8 cellular contexts compared by ENCODE assay signal in the genomic region with DNA sequence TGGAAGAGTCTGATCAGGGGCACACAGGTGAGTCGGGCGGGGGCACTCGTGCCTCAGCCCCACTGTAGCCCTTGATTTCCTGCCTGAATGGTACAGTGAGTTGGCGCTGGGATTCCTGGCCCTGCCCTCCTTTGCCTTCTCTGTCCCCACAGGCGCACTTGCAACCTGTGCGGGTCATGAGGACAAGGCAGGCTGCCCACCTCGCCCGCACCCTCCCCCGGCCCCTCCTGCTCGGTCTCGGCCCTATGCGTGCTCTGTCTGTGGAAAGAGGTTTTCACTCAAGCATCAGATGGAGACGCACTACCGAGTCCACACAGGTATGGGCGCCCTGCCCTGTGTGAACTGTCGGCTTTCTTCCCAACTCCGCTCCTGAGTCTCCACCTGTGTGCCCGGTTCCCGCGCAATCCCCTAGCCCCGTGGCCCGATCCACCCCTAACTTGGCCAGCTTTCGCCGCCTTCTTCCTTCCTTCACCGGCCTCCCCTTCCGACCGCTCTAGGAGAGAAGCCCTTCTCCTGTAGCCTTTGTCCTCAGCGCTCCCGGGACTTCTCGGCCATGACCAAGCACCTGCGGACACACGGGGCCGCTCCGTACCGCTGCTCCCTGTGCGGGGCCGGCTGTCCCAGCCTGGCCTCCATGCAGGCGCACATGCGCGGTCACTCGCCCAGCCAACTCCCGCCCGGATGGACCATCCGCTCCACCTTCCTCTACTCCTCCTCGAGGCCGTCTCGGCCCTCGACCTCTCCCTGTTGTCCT. TPM values are rescaled to one million over a fixed set of nuclear protein-coding genes. Genes with fewer than 3 reads are reported as not detected.
DNase-seq lines count a peak whose midpoint lies in the region; ATAC-seq and TF ChIP-seq lines count a peak whose summit lies in the region.

No MANE protein-coding gene starts in this region.

- peaks cover 9% of the 10 kb centered on the region for H3K4me1 ChIP-seq in fibroblast of lung (ENCODE audit: control insufficient read depth, extremely low read depth, insufficient read depth, low read length)

- H3K36me3 Mint-ChIP-seq in WTC11 (peaks cover 3% of the 10 kb centered on the region), neural crest cell (ENCODE audit: low read depth) (peaks cover 2% of the 10 kb centered on the region)

- H3K79me2 ChIP-seq in fibroblast of lung (ENCODE audit: control insufficient read depth, insufficient read depth, low read length) = peaks cover 27% of the 10 kb centered on the region

- peak; percentile 52 for DNase-seq in DMS79 (lab: John Stamatoyannopoulos, UW)
- DNase-seq in WTC11 (ENCODE audit: low spot score) = no peak
- peak in 1 of 2 donors; percentile 45 for DNase-seq in fibroblast of lung (ENCODE audit: low read depth in 2 of 2)
- no peak for DNase-seq in neural crest cell (ENCODE audit: low read depth, low spot score)
- no peak for DNase-seq in COR-L47 (lab: John Stamatoyannopoulos, UW)
- DNase-seq in NCI-H2029 treated with DMSO at 0.1 percent for 48 hours (lab: John Stamatoyannopoulos, UW) = no peak

- H3K27ac Mint-ChIP-seq in WTC11 (peak overlapping the region; percentile 97), neural crest cell (ENCODE audit: unreplicated experiment) (peak overlapping the region; percentile 97)

- peak overlapping the region; percentile 98 for H3K4me2 ChIP-seq in fibroblast of lung (ENCODE audit: extremely low read depth, insufficient read depth, low read length)

- CTCF ChIA-PET in WTC11 (lab: Charles Lee) = interaction anchor here (0.6 to 2.7 kb wide), 5 partner anchors 13 to 158 kb away, joined by 3 to 16 read pairs (median 3); no protein-coding TSS in a partner anchor

- ATAC-seq in HG03135 (IDR thresholded peaks at IDR 0.05; ENCODE audit: unreplicated experiment) (peak; percentile 4), WTC11 (peak; percentile 3), GM18858 (IDR thresholded peaks at IDR 0.05; ENCODE audit: unreplicated experiment) (no peak)

- H3K27ac ChIP-seq in fibroblast of lung (ENCODE audit: insufficient read depth, low read length) = peak overlapping the region; percentile 65

- peak overlapping the region; percentile 64 to 95 (median 82) for H3K4me3 ChIP-seq in fibroblast of lung (replicated peaks in 1 of 4; ENCODE audit: control extremely low read depth in 1 of 4, insufficient read depth in 1 of 4, low read depth in 3 of 4, low read length in 4 of 4)

- H3K9ac ChIP-seq in fibroblast of lung (ENCODE audit: insufficient read depth, low read length) = peak overlapping the region; percentile 66

- H3K27me3 Mint-ChIP-seq in WTC11 (ENCODE audit: low read depth) = no peaks in the 10 kb centered on the region
- no peaks in the 10 kb centered on the region for H3K27me3 Mint-ChIP-seq in neural crest cell (ENCODE audit: low read depth)

- TF ChIP-seq CTCF in WTC11 (IDR thresholded peaks at IDR 0.05) = no peak
- TF ChIP-seq CTCF in fibroblast of lung (conservative IDR thresholded peaks at IDR 0.05 in 1 of 2, IDR thresholded peaks at IDR 0.05 in 1 of 2; ENCODE audit: low read depth in 1 of 2, low read length in 2 of 2) = no peak
- no peak for TF ChIP-seq CTCF in neural crest cell (conservative IDR thresholded peaks at IDR 0.05)

- POLR2A ChIA-PET in WTC11 (lab: Charles Lee) = no interaction called here

- H3K4me1 Mint-ChIP-seq in WTC11 = peaks cover 44% of the 10 kb centered on the region
- peaks cover 34% of the 10 kb centered on the region for H3K4me1 Mint-ChIP-seq in neural crest cell

- peaks cover under 1% of the 10 kb centered on the region for H3K27me3 ChIP-seq in fibroblast of lung (ENCODE audit: control insufficient read depth, insufficient read depth, low read length)

- no peaks in the 10 kb centered on the region for H4K20me1 ChIP-seq in fibroblast of lung (ENCODE audit: control insufficient read depth, extremely low read depth, insufficient read depth, low read length)

- peaks cover 9% of the 10 kb centered on the region for H3K36me3 ChIP-seq in fibroblast of lung (ENCODE audit: control insufficient read depth, insufficient read depth, low read length)

- no peaks in the 10 kb centered on the region for H3K9me3 ChIP-seq in fibroblast of lung (ENCODE audit: control insufficient read depth, insufficient read depth, low read depth, low read length)

- H3K9me3 Mint-ChIP-seq in WTC11 = no peaks in the 10 kb centered on the region
- no peaks in the 10 kb centered on the region for H3K9me3 Mint-ChIP-seq in neural crest cell

- H2AFZ ChIP-seq in fibroblast of lung (ENCODE audit: low read length) = peak overlapping the region; percentile 97

- peak overlapping the region; percentile 83 for H3K4me3 Mint-ChIP-seq in WTC11
- H3K4me3 Mint-ChIP-seq in neural crest cell = peak overlapping the region; percentile 95

TF ChIP-seq in WTC11, 78 proteins besides CTCF, POLR2A, EP300 and RAD21:
- TF ChIP-seq SP1 (CRISPR knock-in tag; conservative IDR thresholded peaks at IDR 0.05) (no peak), SMAD3 (CRISPR knock-in tag; IDR thresholded peaks at IDR 0.05; ENCODE audit: borderline replicate concordance) (peak; percentile 56; the same call in 1 of the 2 replicates), NFE2L1 (CRISPR knock-in tag; IDR thresholded peaks at IDR 0.05) (peak; percentile 54; the same call in 1 of the 2 replicates), MXD4 (CRISPR knock-in tag; IDR thresholded peaks at IDR 0.05; ENCODE audit: borderline replicate concordance) (no peak), TEAD4 (CRISPR knock-in tag; IDR thresholded peaks at IDR 0.05) (no peak), IRF2 (CRISPR knock-in tag; IDR thresholded peaks at IDR 0.05; ENCODE audit: borderline replicate concordance, low read depth) (0 out of 2 replicates have a peak, but pooled peaks have one; percentile 56)
- TF ChIP-seq, protein P1, sequence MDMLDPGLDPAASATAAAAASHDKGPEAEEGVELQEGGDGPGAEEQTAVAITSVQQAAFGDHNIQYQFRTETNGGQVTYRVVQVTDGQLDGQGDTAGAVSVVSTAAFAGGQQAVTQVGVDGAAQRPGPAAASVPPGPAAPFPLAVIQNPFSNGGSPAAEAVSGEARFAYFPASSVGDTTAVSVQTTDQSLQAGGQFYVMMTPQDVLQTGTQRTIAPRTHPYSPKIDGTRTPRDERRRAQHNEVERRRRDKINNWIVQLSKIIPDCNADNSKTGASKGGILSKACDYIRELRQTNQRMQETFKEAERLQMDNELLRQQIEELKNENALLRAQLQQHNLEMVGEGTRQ (CRISPR knock-in tag; IDR thresholded peaks at IDR 0.05) = no peak
- TF ChIP-seq, protein P2, sequence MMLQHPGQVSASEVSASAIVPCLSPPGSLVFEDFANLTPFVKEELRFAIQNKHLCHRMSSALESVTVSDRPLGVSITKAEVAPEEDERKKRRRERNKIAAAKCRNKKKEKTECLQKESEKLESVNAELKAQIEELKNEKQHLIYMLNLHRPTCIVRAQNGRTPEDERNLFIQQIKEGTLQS (CRISPR knock-in tag; conservative IDR thresholded peaks at IDR 0.05) = no peak
- TF ChIP-seq, protein P3, sequence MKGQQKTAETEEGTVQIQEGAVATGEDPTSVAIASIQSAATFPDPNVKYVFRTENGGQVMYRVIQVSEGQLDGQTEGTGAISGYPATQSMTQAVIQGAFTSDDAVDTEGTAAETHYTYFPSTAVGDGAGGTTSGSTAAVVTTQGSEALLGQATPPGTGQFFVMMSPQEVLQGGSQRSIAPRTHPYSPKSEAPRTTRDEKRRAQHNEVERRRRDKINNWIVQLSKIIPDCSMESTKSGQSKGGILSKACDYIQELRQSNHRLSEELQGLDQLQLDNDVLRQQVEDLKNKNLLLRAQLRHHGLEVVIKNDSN (CRISPR knock-in tag; IDR thresholded peaks at IDR 0.05) = 0 out of 2 replicates have a peak, but pooled peaks have one; percentile 26
- TF ChIP-seq, protein P4, sequence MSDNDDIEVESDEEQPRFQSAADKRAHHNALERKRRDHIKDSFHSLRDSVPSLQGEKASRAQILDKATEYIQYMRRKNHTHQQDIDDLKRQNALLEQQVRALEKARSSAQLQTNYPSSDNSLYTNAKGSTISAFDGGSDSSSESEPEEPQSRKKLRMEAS (CRISPR knock-in tag; IDR thresholded peaks at IDR 0.05) = peak; percentile 86
- TF ChIP-seq, protein P5, sequence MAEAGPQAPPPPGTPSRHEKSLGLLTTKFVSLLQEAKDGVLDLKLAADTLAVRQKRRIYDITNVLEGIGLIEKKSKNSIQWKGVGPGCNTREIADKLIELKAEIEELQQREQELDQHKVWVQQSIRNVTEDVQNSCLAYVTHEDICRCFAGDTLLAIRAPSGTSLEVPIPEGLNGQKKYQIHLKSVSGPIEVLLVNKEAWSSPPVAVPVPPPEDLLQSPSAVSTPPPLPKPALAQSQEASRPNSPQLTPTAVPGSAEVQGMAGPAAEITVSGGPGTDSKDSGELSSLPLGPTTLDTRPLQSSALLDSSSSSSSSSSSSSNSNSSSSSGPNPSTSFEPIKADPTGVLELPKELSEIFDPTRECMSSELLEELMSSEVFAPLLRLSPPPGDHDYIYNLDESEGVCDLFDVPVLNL (CRISPR knock-in tag; IDR thresholded peaks at IDR 0.05; ENCODE audit: borderline replicate concordance, low read depth) = 0 out of 2 replicates have a peak, but pooled peaks have one; percentile 53
TF ChIP-seq in WTC11: peak in this region for 6.

RNA-seq across cellular contexts. Expression of a gene that starts 1.6 kb away (rescaled TPM):
- total RNA-seq in WTC11 (2021) (53.6 to 66.6 TPM (median 58.1 TPM) in 3 replicates), fibroblast of lung (3.9 and 5.4 TPM in 2 replicates), neural crest cell (60.1 and 64.2 TPM in 2 replicates)
- 7.4 and 12.5 TPM in 2 replicates for polyA plus RNA-seq in fibroblast of lung
- polyA plus RNA-seq in fibroblast of lung (2012) = 12.3 and 17.3 TPM in 2 replicates
- 60.2 and 93.0 TPM in 2 replicates for polyA minus RNA-seq in fibroblast of lung (ENCODE audit: low replicate concordance)

RNA-seq across cellular contexts. Expression of a gene that starts 11.8 kb away (rescaled TPM):
- total RNA-seq in WTC11 (2021) = 0.11 to 0.34 TPM (median 0.18 TPM) in 3 replicates
- total RNA-seq in fibroblast of lung = not detected in 2 replicates
- not detected in 2 replicates for polyA plus RNA-seq in fibroblast of lung
- not detected in 2 replicates for polyA plus RNA-seq in fibroblast of lung (2012)
- not detected in 2 replicates for polyA minus RNA-seq in fibroblast of lung (ENCODE audit: low replicate concordance)
- not detected in 2 replicates for total RNA-seq in neural crest cell

RNA-seq across cellular contexts. Expression of a gene that starts 26.1 kb away (rescaled TPM):
- 9.9 to 12.7 TPM (median 12.3 TPM) in 3 replicates for total RNA-seq in WTC11 (2021)
- 0.17 and 0.51 TPM in 2 replicates for total RNA-seq in fibroblast of lung
- polyA plus RNA-seq in fibroblast of lung = 0.75 and 2.1 TPM in 2 replicates
- polyA plus RNA-seq in fibroblast of lung (2012) = 2.0 and 6.1 TPM in 2 replicates
- 0.98 and 22.0 TPM in 2 replicates for polyA minus RNA-seq in fibroblast of lung (ENCODE audit: low replicate concordance)
- 4.2 and 6.3 TPM in 2 replicates for total RNA-seq in neural crest cell

RNA-seq across cellular contexts. Expression of a gene that starts 29.1 kb away (rescaled TPM):
- 19.7 to 20.9 TPM (median 20.8 TPM) in 3 replicates for total RNA-seq in WTC11 (2021)
- total RNA-seq in fibroblast of lung = 5.9 and 9.1 TPM in 2 replicates
- 11.9 and 13.8 TPM in 2 replicates for polyA plus RNA-seq in fibroblast of lung
- polyA plus RNA-seq in fibroblast of lung (2012) = 11.6 and 13.2 TPM in 2 replicates
- polyA minus RNA-seq in fibroblast of lung (ENCODE audit: low replicate concordance) = 6.2 and 9.7 TPM in 2 replicates
- total RNA-seq in neural crest cell = 19.4 and 21.6 TPM in 2 replicates

RNA-seq across cellular contexts. Expression of a gene that starts 29.3 kb away (rescaled TPM):
- total RNA-seq in WTC11 (2021) (80.3 to 85.3 TPM (median 84.0 TPM) in 3 replicates), fibroblast of lung (15.7 and 16.0 TPM in 2 replicates), neural crest cell (67.3 and 69.2 TPM in 2 replicates)
- 31.4 and 35.5 TPM in 2 replicates for polyA plus RNA-seq in fibroblast of lung
- 51.7 and 65.5 TPM in 2 replicates for polyA plus RNA-seq in fibroblast of lung (2012)
- 49.0 and 51.5 TPM in 2 replicates for polyA minus RNA-seq in fibroblast of lung (ENCODE audit: low replicate concordance)
